14 cellular contexts compared by ENCODE assay signal in genomic region chr10:28497313-28498126, GRCh38. TPM values are rescaled to one million over a fixed set of nuclear protein-coding genes. Genes with fewer than 3 reads are reported as not detected.
A peak's percentile ranks its signal among the peaks of the same experiment; 100 is the strongest.
DNase-seq lines count a peak whose midpoint lies in the region; ATAC-seq, FAIRE-seq and TF ChIP-seq lines count a peak whose summit lies in the region.
"Had no signal": no experiment of that assay in that cellular context is flagged by ENCODE, and none has a peak within 500 bp of the region (broad histone marks: within the 10 kb centered on the region; RNA-seq: fewer than 3 reads in every experiment).

No MANE protein-coding gene starts in this region.

- H3K9me3 Mint-ChIP-seq in activated naive CD4-positive, alpha-beta T cell treated with anti-CD3 and anti-CD28 coated beads, Interleukin-2, amount 50 U/mL, for 72 hours = no peaks in the 10 kb centered on the region
- H3K9me3 Mint-ChIP-seq in activated T-helper 17 cell treated with anti-CD3 and anti-CD28 coated beads, Interleukin-2, amount 50 U/mL, for 72 hours = no peaks in the 10 kb centered on the region
- no peaks in the 10 kb centered on the region for H3K9me3 Mint-ChIP-seq in mesothelial cell of epicardium
- H3K9me3 Mint-ChIP-seq: CD8-positive, alpha-beta memory T cell had no signal

- H3K4me3 ChIP-seq in neutrophil (ENCODE audit: low read depth in 1 of 2, low read length in 1 of 2) (no peak overlapping the region), small intestine (ENCODE audit: low read depth in 1 of 2, low read length in 2 of 2) (no peak overlapping the region)
- H3K4me3 ChIP-seq: BLaER1 had no signal

- H3K27ac Mint-ChIP-seq in activated naive CD4-positive, alpha-beta T cell treated with anti-CD3 and anti-CD28 coated beads, Interleukin-2, amount 50 U/mL, for 72 hours = peak overlapping the region; percentile 5 to 66
- H3K27ac Mint-ChIP-seq in activated T-helper 17 cell treated with anti-CD3 and anti-CD28 coated beads, Interleukin-2, amount 50 U/mL, for 72 hours = peak overlapping the region; percentile 49
- H3K27ac Mint-ChIP-seq in mesothelial cell of epicardium = no peak overlapping the region
- H3K27ac Mint-ChIP-seq: CD8-positive, alpha-beta memory T cell had no signal

- FAIRE-seq in small intestine (lab: Jason Lieb, UNC) = no peak
- FAIRE-seq: GM19239 had no signal

- no peaks in the 10 kb centered on the region for H3K27me3 ChIP-seq in neutrophil
- H3K27me3 ChIP-seq in small intestine (ENCODE audit: control insufficient read depth in 2 of 2, insufficient read depth in 2 of 2, low read length in 2 of 2) = no peaks in the 10 kb centered on the region
- H3K27me3 ChIP-seq: BLaER1 had no signal

- H3K36me3 ChIP-seq in neutrophil (no peaks in the 10 kb centered on the region), small intestine (ENCODE audit: control insufficient read depth in 2 of 2, insufficient read depth in 2 of 2, low read length in 2 of 2) (no peaks in the 10 kb centered on the region)
- H3K36me3 ChIP-seq: BLaER1 had no signal

- WGBS in small intestine, 3 donors = 60 to 78% (median 74%) methylated on average over 3 of the region's 3 CpGs

- H3K4me1 Mint-ChIP-seq in activated T-helper 17 cell treated with anti-CD3 and anti-CD28 coated beads, Interleukin-2, amount 50 U/mL, for 72 hours = no peaks in the 10 kb centered on the region
- peaks cover 24% of the 10 kb centered on the region for H3K4me1 Mint-ChIP-seq in mesothelial cell of epicardium

- H3K27ac ChIP-seq in neutrophil (peak overlapping the region; percentile 86), small intestine (ENCODE audit: low read depth in 1 of 2, low read length in 1 of 2) (no peak overlapping the region)
- H3K27ac ChIP-seq: BLaER1 had no signal

- TF ChIP-seq CTCF in neutrophil (IDR thresholded peaks at IDR 0.05) = no peak
- TF ChIP-seq CTCF in mesothelial cell of epicardium (IDR thresholded peaks at IDR 0.05; ENCODE audit: unreplicated experiment) = no peak

- H3K36me3 Mint-ChIP-seq in activated naive CD4-positive, alpha-beta T cell treated with anti-CD3 and anti-CD28 coated beads, Interleukin-2, amount 50 U/mL, for 72 hours = no peaks in the 10 kb centered on the region
- no peaks in the 10 kb centered on the region for H3K36me3 Mint-ChIP-seq in activated T-helper 17 cell treated with anti-CD3 and anti-CD28 coated beads, Interleukin-2, amount 50 U/mL, for 72 hours (ENCODE audit: low read depth)
- H3K36me3 Mint-ChIP-seq in mesothelial cell of epicardium = peaks cover 5% of the 10 kb centered on the region

- no peak for ATAC-seq in activated naive CD4-positive, alpha-beta T cell treated with anti-CD3 and anti-CD28 coated beads, Interleukin-2, amount 50 U/mL, for 72 hours
- ATAC-seq in activated T-helper 17 cell treated with anti-CD3 and anti-CD28 coated beads, Interleukin-2, amount 50 U/mL, for 72 hours (replicated peaks) = no peak

- H3K4me1 ChIP-seq in neutrophil (ENCODE audit: control insufficient read depth in 1 of 2, insufficient read depth in 1 of 2, low read depth in 1 of 2, low read length in 1 of 2) (peaks cover 47 to 49% of the 10 kb centered on the region in 2 experiments), small intestine (ENCODE audit: control insufficient read depth in 2 of 2, insufficient read depth in 1 of 2, low read depth in 1 of 2, low read length in 1 of 2) (no peaks in the 10 kb centered on the region)

- H3K4me3 Mint-ChIP-seq in activated T-helper 17 cell treated with anti-CD3 and anti-CD28 coated beads, Interleukin-2, amount 50 U/mL, for 72 hours = no peak overlapping the region
- no peak overlapping the region for H3K4me3 Mint-ChIP-seq in mesothelial cell of epicardium
- H3K4me3 Mint-ChIP-seq: CD8-positive, alpha-beta memory T cell had no signal

- no peaks in the 10 kb centered on the region for H3K9me3 ChIP-seq in neutrophil
- no peaks in the 10 kb centered on the region for H3K9me3 ChIP-seq in small intestine (ENCODE audit: control insufficient read depth, low read depth)

- DNase-seq in activated naive CD4-positive, alpha-beta T cell treated with anti-CD3 and anti-CD28 coated beads, Interleukin-2, amount 50 U/mL, for 72 hours (ENCODE audit: low spot score in 2 of 2) = no peak
- no peak for DNase-seq in activated naive CD4-positive, alpha-beta T cell treated with anti-CD3 and anti-CD28 coated beads, Interleukin-2, amount 50 U/mL, for 16 hours
- DNase-seq in small intestine = peak; percentile 8
- no peak for DNase-seq in mesothelial cell of epicardium (ENCODE audit: low spot score in 2 of 2, unreplicated experiment in 2 of 2)
- no peak for DNase-seq in NCI-H2107 (lab: John Stamatoyannopoulos, UW)
- DNase-seq: 8988T; AML-193; CD8-positive, alpha-beta memory T cell; GF-D8; HCEC 1CT had no signal

- no peaks in the 10 kb centered on the region for H3K27me3 Mint-ChIP-seq in activated T-helper 17 cell treated with anti-CD3 and anti-CD28 coated beads, Interleukin-2, amount 50 U/mL, for 72 hours
- no peaks in the 10 kb centered on the region for H3K27me3 Mint-ChIP-seq in mesothelial cell of epicardium (ENCODE audit: low read depth)

RNA-seq across cellular contexts. Expression of gene WAC, which starts 35.4 kb away (rescaled TPM):
- 100 to 1,000 TPM; 119 to 120 TPM for total RNA-seq in activated naive CD4-positive, alpha-beta T cell treated with anti-CD3 and anti-CD28 coated beads, Interleukin-2, amount 50 U/mL, for 72 hours
- 100 to 1,000 TPM; 119 to 123 TPM for total RNA-seq in activated T-helper 17 cell treated with anti-CD3 and anti-CD28 coated beads, Interleukin-2, amount 50 U/mL, for 72 hours
- 10 to 100 TPM; 33.5 to 39.1 (median 34.2) TPM for polyA plus RNA-seq in small intestine
- total RNA-seq in mesothelial cell of epicardium = 133 to 141 TPM (median 139 TPM) in 3 replicates
